In genomic region chr7:1678571-1679325, GRCh38 we compare ENCODE assay signal across 26 cellular contexts. TPM values are rescaled to one million over a fixed set of nuclear protein-coding genes. Genes with fewer than 3 reads are reported as not detected.
DNase-seq lines count a peak whose midpoint lies in the region; ATAC-seq, FAIRE-seq and TF ChIP-seq lines count a peak whose summit lies in the region.
"Had no signal": no experiment of that assay in that cellular context is flagged by ENCODE, and none has a peak within 500 bp of the region (broad histone marks: within the 10 kb centered on the region; RNA-seq: fewer than 3 reads in every experiment).

No MANE protein-coding gene starts in this region.

- H3K4me2 ChIP-seq in BLaER1: peak overlapping the region; percentile 86
- H3K4me2 ChIP-seq in H1 (ENCODE audit: insufficient read depth in 1 of 2, low read depth in 2 of 2, low read length in 2 of 2): no peak overlapping the region

- no peak overlapping the region for H3K18ac ChIP-seq in H1 (ENCODE audit: extremely low read depth, low read length)

- no peak overlapping the region for H2BK5ac ChIP-seq in H1 (ENCODE audit: low read depth, low read length)

- TF ChIP-seq RAD21 in H1 (IDR thresholded peaks at IDR 0.05 in 1 of 2, conservative IDR thresholded peaks at IDR 0.05 in 1 of 2; ENCODE audit: low read depth in 2 of 2, low read length in 2 of 2): no peak

- peak overlapping the region; percentile 68; the same call in 1 of the 2 replicates for H4K8ac ChIP-seq in H1 (ENCODE audit: extremely low read depth, insufficient read depth, low read length)

- H3K36me3 Mint-ChIP-seq in CD4-positive, alpha-beta T cell (ENCODE audit: low read depth): no peaks in the 10 kb centered on the region
- H3K36me3 Mint-ChIP-seq: CD8-positive, alpha-beta T cell had no signal

- H3K27me3 Mint-ChIP-seq in CD4-positive, alpha-beta T cell: peaks cover 3% of the 10 kb centered on the region

- no peak overlapping the region for H3K4me3 Mint-ChIP-seq in CD4-positive, alpha-beta T cell
- H3K4me3 Mint-ChIP-seq: activated T-helper 17 cell treated with anti-CD3 and anti-CD28 coated beads, Interleukin-2, amount 50 U/mL, for 72 hours; CD8-positive, alpha-beta T cell had no signal

- DNase-seq in D341Med (ENCODE audit: low spot score): peak; percentile 25
- no peak for DNase-seq in H1 (ENCODE audit: low read depth in 1 of 2, low spot score in 2 of 2)
- peak; percentile 11 for DNase-seq in stimulated activated CD8-positive, alpha-beta memory T cell treated with anti-CD3 and anti-CD28 coated beads, Interleukin-4, amount 100 ng/mL, for 48 hours
- DNase-seq in CD4-positive, alpha-beta T cell: no peak
- DNase-seq: activated CD4-positive, alpha-beta T cell treated with anti-CD3 and anti-CD28 coated beads for 4 hours; DMS153; glutamatergic neuron; mammary epithelial cell; NCI-H1694; NCI-H2171; NCI-H510A treated with DMSO at 0.1 percent for 48 hours; psoas muscle; SJCRH30; stimulated activated CD4-positive, alpha-beta T cell treated with anti-CD3 and anti-CD28 coated beads, Interleukin-1b, Interleukin-23, amount 100 ng/mL, for 48 hours had no signal

- no peak overlapping the region for H3K56ac ChIP-seq in H1 (replicated peaks; ENCODE audit: insufficient read length, low read depth, low read length)

- H3K9ac ChIP-seq in BLaER1: no peak overlapping the region
- H3K9ac ChIP-seq in H1 (replicated peaks in 1 of 4; ENCODE audit: extremely low read depth in 1 of 4, low read depth in 3 of 4, low read length in 3 of 4): no peak overlapping the region

- H4K5ac ChIP-seq in H1 (ENCODE audit: insufficient read length, low read depth, low read length): no peak overlapping the region

- ATAC-seq in HG02884 (IDR thresholded peaks at IDR 0.05; ENCODE audit: unreplicated experiment) (no peak), GM19328 (IDR thresholded peaks at IDR 0.05; ENCODE audit: unreplicated experiment) (no peak)
- no peak for ATAC-seq in CD4-positive, alpha-beta T cell (ENCODE audit: poor library complexity)
- ATAC-seq: activated T-helper 17 cell treated with anti-CD3 and anti-CD28 coated beads, Interleukin-2, amount 50 U/mL, for 72 hours; body of pancreas; CD8-positive, alpha-beta T cell; Panc1; psoas muscle had no signal

- no peaks in the 10 kb centered on the region for H3K79me2 ChIP-seq in H1 (ENCODE audit: control insufficient read depth in 1 of 2, insufficient read depth in 2 of 2, low read length in 2 of 2)

- peaks cover 4% of the 10 kb centered on the region; the same call in 1 of the 2 replicates for H3K79me1 ChIP-seq in H1 (ENCODE audit: low read depth, low read length)

- no peak for FAIRE-seq in H1 (lab: Jason Lieb, UNC)
- FAIRE-seq: H54 had no signal

- no peak overlapping the region for H3K4ac ChIP-seq in H1 (replicated peaks; ENCODE audit: insufficient read length, low read depth, low read length)

- no peaks in the 10 kb centered on the region for H3K23me2 ChIP-seq in H1 (ENCODE audit: low read depth, low read length)

- no peak overlapping the region for H3K14ac ChIP-seq in H1 (ENCODE audit: insufficient read length)

- no peaks in the 10 kb centered on the region for H3K4me1 Mint-ChIP-seq in CD4-positive, alpha-beta T cell (ENCODE audit: low read depth)
- H3K4me1 Mint-ChIP-seq: activated T-helper 17 cell treated with anti-CD3 and anti-CD28 coated beads, Interleukin-2, amount 50 U/mL, for 72 hours had no signal

- no peak overlapping the region for H2BK120ac ChIP-seq in H1 (replicated peaks; ENCODE audit: low read depth, low read length)

- H3K9me3 Mint-ChIP-seq in CD4-positive, alpha-beta T cell: no peaks in the 10 kb centered on the region

- intact Hi-C loops in CD4-positive, alpha-beta T cell (cut with DNase I, micrococcal nuclease): no loop called here

- no peak overlapping the region; the same call in 1 of the 2 replicates for H2BK15ac ChIP-seq in H1 (ENCODE audit: low read length)

- no peak overlapping the region for H2BK20ac ChIP-seq in H1 (ENCODE audit: low read length)

- no peak for TF ChIP-seq EP300 in H1 (IDR thresholded peaks at IDR 0.05; ENCODE audit: borderline replicate concordance in 1 of 2, low read depth in 2 of 2, low read length in 2 of 2)

- no peak overlapping the region; the same call in 1 of the 2 replicates for H3K4me3 ChIP-seq in BLaER1
- H3K4me3 ChIP-seq in H1 (ENCODE audit: extremely low read depth in 1 of 4, insufficient read depth in 2 of 4, low read depth in 3 of 4, low read length in 4 of 4): no peak overlapping the region
- H3K4me3 ChIP-seq: body of pancreas, psoas muscle, SJCRH30, skin epidermis had no signal

- peak overlapping the region; percentile 39; the same call in 1 of the 2 replicates for H2AK5ac ChIP-seq in H1 (ENCODE audit: low read depth, low read length)

- H3K27ac Mint-ChIP-seq in CD4-positive, alpha-beta T cell: no peak overlapping the region
- H3K27ac Mint-ChIP-seq: activated T-helper 17 cell treated with anti-CD3 and anti-CD28 coated beads, Interleukin-2, amount 50 U/mL, for 72 hours; CD8-positive, alpha-beta T cell had no signal

- POLR2A ChIA-PET in H1 (lab: Charles Lee; ENCODE audit: partially characterized antibody): interaction anchor here (4.5 kb wide), 1 partner anchor 15 kb away, joined by 9 read pairs; no protein-coding TSS in a partner anchor
- POLR2A ChIA-PET in CD4-positive, alpha-beta T cell (lab: Charles Lee): no interaction called here

- H4K91ac ChIP-seq in H1 (replicated peaks; ENCODE audit: insufficient read length, low read length): no peak overlapping the region

- CTCF ChIA-PET in H1 (lab: Charles Lee; ENCODE audit: partially characterized antibody): interaction anchor here (0.5 to 0.7 kb wide), 2 partner anchors 100 to 265 kb away, joined by 3 read pairs; no protein-coding TSS in a partner anchor
- CTCF ChIA-PET in CD4-positive, alpha-beta T cell (lab: Charles Lee): no interaction called here

- H3K9me3 ChIP-seq in BLaER1: peaks cover 18% of the 10 kb centered on the region
- no peaks in the 10 kb centered on the region; a peak in 2 of 4 replicates for H3K9me3 ChIP-seq in H1 (ENCODE audit: insufficient read depth in 2 of 2, low read depth in 1 of 2, low read length in 1 of 2)
- peaks cover 5% of the 10 kb centered on the region for H3K9me3 ChIP-seq in CD4-positive, alpha-beta T cell (ENCODE audit: control insufficient read depth, low read length)
- H3K9me3 ChIP-seq: neutrophil, SJCRH30 had no signal

- H4K20me1 ChIP-seq in BLaER1: peaks cover 71% of the 10 kb centered on the region
- H4K20me1 ChIP-seq in H1 (replicated peaks in 1 of 2; ENCODE audit: control insufficient read depth in 1 of 2, insufficient read depth in 2 of 2, low read length in 2 of 2): peaks cover 0 to 10% of the 10 kb centered on the region in 2 experiments

- 94% methylated on average over 30 of the region's 30 CpGs; no CpG with 5 or more reads in 1 of the 2 experiments for WGBS in H1 (ENCODE audit: extremely low coverage in 1 of 2, insufficient coverage in 1 of 2, insufficient read length in 1 of 2, insufficient replicate concordance in 2 of 2, low coverage in 1 of 2, low lambda C conversion rate in 2 of 2, missing lambda C conversion rate in 1 of 2), 2 experiments

- H3K27ac ChIP-seq in BLaER1 (no peak overlapping the region), H1 (ENCODE audit: low read depth, low read length) (no peak overlapping the region)
- no peak overlapping the region for H3K27ac ChIP-seq in CD4-positive, alpha-beta T cell (ENCODE audit: low read depth, low read length)
- H3K27ac ChIP-seq: body of pancreas, epithelial cell of prostate, neutrophil, psoas muscle, SJCRH30, skin epidermis had no signal

- no peak for TF ChIP-seq POLR2A in H1 (IDR thresholded peaks at IDR 0.05; ENCODE audit: control extremely low read depth in 1 of 2, low read depth in 2 of 2, low read length in 2 of 2)

- no peaks in the 10 kb centered on the region for H3K36me3 ChIP-seq in BLaER1
- no peaks in the 10 kb centered on the region; a peak in 1 of 8 replicates for H3K36me3 ChIP-seq in H1 (ENCODE audit: control insufficient read depth in 2 of 4, insufficient read depth in 4 of 4, low read length in 3 of 4)
- H3K36me3 ChIP-seq: neutrophil, SJCRH30 had no signal

- no peak overlapping the region for H3K23ac ChIP-seq in H1 (ENCODE audit: insufficient read length)

- H3K4me1 ChIP-seq in BLaER1: peaks cover 66% of the 10 kb centered on the region
- no peaks in the 10 kb centered on the region; a peak in 2 of 7 replicates for H3K4me1 ChIP-seq in H1 (replicated peaks in 1 of 4; ENCODE audit: control insufficient read depth in 3 of 4, insufficient read depth in 4 of 4, low read length in 3 of 4)
- H3K4me1 ChIP-seq: body of pancreas, psoas muscle, SJCRH30 had no signal

- peaks cover 30% of the 10 kb centered on the region for H3K27me3 ChIP-seq in BLaER1
- no peaks in the 10 kb centered on the region for H3K27me3 ChIP-seq in H1 (replicated peaks in 1 of 4; ENCODE audit: control insufficient read depth in 3 of 4, extremely low read depth in 1 of 4, insufficient read depth in 3 of 4, low read length in 3 of 4)
- peaks cover 7% of the 10 kb centered on the region for H3K27me3 ChIP-seq in CD4-positive, alpha-beta T cell (ENCODE audit: control insufficient read depth, insufficient read depth, low read length)
- H3K27me3 ChIP-seq: SJCRH30 had no signal

- no peak overlapping the region for H2AFZ ChIP-seq in H1 (ENCODE audit: low read length)

- H2BK12ac ChIP-seq in H1 (ENCODE audit: low read depth, low read length): peak overlapping the region; percentile 17; the same call in 1 of the 2 replicates

- no peak for TF ChIP-seq CTCF in H1 (IDR thresholded peaks at IDR 0.05; ENCODE audit: control extremely low read depth in 1 of 3, insufficient read depth in 1 of 3, low read depth in 1 of 3, low read length in 3 of 3)
- TF ChIP-seq CTCF in CD4-positive, alpha-beta T cell (IDR thresholded peaks at IDR 0.05): no peak

TF ChIP-seq in H1, 55 proteins besides CTCF, POLR2A, EP300 and RAD21 (continues in another document):
- TF ChIP-seq NRF1 (IDR thresholded peaks at IDR 0.05; ENCODE audit: low read depth, low read length) (no peak), SRF (IDR thresholded peaks at IDR 0.05; ENCODE audit: low read depth, low read length) (no peak), SUZ12 (IDR thresholded peaks at IDR 0.05; ENCODE audit: low read length) (no peak), HDAC6 (IDR thresholded peaks at IDR 0.05; ENCODE audit: low read depth, low read length) (no peak), POLR2AphosphoS5 (IDR thresholded peaks at IDR 0.05; ENCODE audit: low read depth, low read length) (no peak), PHF8 (conservative IDR thresholded peaks at IDR 0.05; ENCODE audit: low read depth, low read length) (no peak), SIRT6 (IDR thresholded peaks at IDR 0.05; ENCODE audit: low read length) (no peak)

RNA-seq across cellular contexts. Expression of gene ELFN1, which starts 8.7 kb away (rescaled TPM):
- total RNA-seq in H1 (2021; fragmentation: NEBNext Ultra II Directional; extraction: Animal tissue kit (Norgen Biotek cat#: 25700)): 2.0 and 2.1 TPM in 2 replicates
- 4.5 and 4.8 TPM in 2 replicates for polyA plus RNA-seq in H1 (2011; rRNA removed)
- 3.6 TPM for polyA plus RNA-seq in H1 (2011; cell fraction: cytosol; rRNA removed)
- 2.8 TPM for polyA plus RNA-seq in H1 (2011; cell fraction: nucleus; rRNA removed)
- 1.5 to 4.4 TPM (median 3.3 TPM) in 4 replicates for polyA plus RNA-seq in H1 (2012, experiment 1 of 2)
- polyA plus RNA-seq in H1 (2012, experiment 2 of 2): 2.0 TPM
- polyA plus RNA-seq in H1 (2013, experiment 1 of 2): 3.3 TPM
- polyA plus RNA-seq in H1 (2013, experiment 2 of 2): 3.5 TPM
- 1.8 and 2.7 TPM in 2 replicates for polyA minus RNA-seq in H1 (2011; rRNA and poly(A)+ RNA removed)
- 3.5 TPM for polyA minus RNA-seq in H1 (2011; cell fraction: cytosol; rRNA and poly(A)+ RNA removed)
- 1.5 TPM for polyA minus RNA-seq in H1 (2011; cell fraction: nucleus; rRNA and poly(A)+ RNA removed)
- total RNA-seq in CD4-positive, alpha-beta T cell: not detected
- total RNA-seq: CD8-positive, alpha-beta T cell; LHCN-M2 had no signal

Comparison
In these comparisons a context has a peak if more than half of its experiments do, and no peak if none do; other contexts are left out.
1. DNase-seq: peak in D341Med (single experiment) and stimulated activated CD8-positive, alpha-beta memory T cell treated with anti-CD3 and anti-CD28 coated beads, Interleukin-4, amount 100 ng/mL, for 48 hours (single experiment); none in H1 (0 of 2) and CD4-positive, alpha-beta T cell (0 of 10).